In genomic region chr12:52769946-52770345, GRCh38 we compare ENCODE assay signal across 39 cellular contexts. TPM values are rescaled to one million over a fixed set of nuclear protein-coding genes. Genes with fewer than 3 reads are reported as not detected.
"Had no signal": no experiment of that assay in that cellular context is flagged by ENCODE, and none has a peak within 500 bp of the region (broad histone marks: within the 10 kb centered on the region; RNA-seq: fewer than 3 reads in every experiment).

No MANE protein-coding gene starts in this region.

- H3K9me3 ChIP-seq: adrenal gland, ascending aorta, body of pancreas, breast epithelium had no signal

- DNase-seq: activated effector memory CD4-positive, alpha-beta T cell treated with anti-CD3 and anti-CD28 coated beads, Interleukin-2, amount 50 U/mL, for 16 hours; activated effector memory CD4-positive, alpha-beta T cell treated with Interleukin-2 at 50 U/mL for 16 hours; activated gamma-delta T cell; activated gamma-delta T cell treated with Interleukin-2 at 50 U/mL for 16 hours; activated naive CD4-positive, alpha-beta T cell; activated naive CD4-positive, alpha-beta T cell treated with anti-CD3 and anti-CD28 coated beads for 36 hours; activated naive CD4-positive, alpha-beta T cell treated with anti-CD3 and anti-CD28 coated beads, Interleukin-2, amount 10 ng/mL, durations not matched to agents 7 days and 5 days; activated naive CD4-positive, alpha-beta T cell treated with anti-CD3 and anti-CD28 coated beads, Interleukin-2, amount 50 U/mL, for 16 hours; activated naive CD4-positive, alpha-beta T cell treated with Interleukin-2 at 50 U/mL for 16 hours; activated naive CD8-positive, alpha-beta T cell treated with anti-CD3 and anti-CD28 coated beads for 36 hours; activated naive CD8-positive, alpha-beta T cell treated with anti-CD3 and anti-CD28 coated beads, Interleukin-2, amount 10 ng/mL, durations not matched to agents 7 days and 5 days; activated naive CD8-positive, alpha-beta T cell treated with anti-CD3 and anti-CD28 coated beads, Interleukin-2, amount 50 U/mL, for 24 hours; activated T-cell treated with anti-CD3 and anti-CD28 coated beads, Interleukin-2, amount 50 U/mL, for 1 hour; activated T-cell treated with anti-CD3 and anti-CD28 coated beads, Interleukin-2, amount 50 U/mL, for 24 hours; activated T-cell treated with anti-CD3 and anti-CD28 coated beads, Interleukin-2, amount 50 U/mL, for 4 hours; activated T-cell treated with anti-CD3 and anti-CD28 coated beads, Interleukin-2, amount 50 U/mL, for 48 hours; activated T-cell treated with anti-CD3 and anti-CD28 coated beads, Interleukin-2, amount 50 U/mL, for 72 hours; adrenal gland; amniotic stem cell; amygdala; anterior cingulate cortex; aorta; body of pancreas; brain microvascular endothelial cell; caudate nucleus; central memory CD4-positive, alpha-beta T cell; cerebellar nuclear complex had no signal

- H3K27ac ChIP-seq: adrenal gland, ascending aorta, body of pancreas, brain microvascular endothelial cell, breast epithelium, cardiac muscle cell had no signal

- ATAC-seq: activated naive CD4-positive, alpha-beta T cell treated with anti-CD3 and anti-CD28 coated beads, Interleukin-2, amount 50 U/mL, for 72 hours; activated naive CD8-positive, alpha-beta T cell treated with anti-CD3 and anti-CD28 coated beads, Interleukin-2, amount 50 U/mL, for 24 hours; activated T-cell treated with anti-CD3 and anti-CD28 coated beads, Interleukin-2, amount 50 U/mL, for 4 hours; activated T-cell treated with anti-CD3 and anti-CD28 coated beads, Interleukin-2, amount 50 U/mL, for 72 hours; activated T-helper 17 cell treated with anti-CD3 and anti-CD28 coated beads, Interleukin-2, amount 50 U/mL, for 72 hours; body of pancreas had no signal

- H3K27me3 ChIP-seq: ascending aorta, body of pancreas, breast epithelium had no signal

- H3K36me3 ChIP-seq: adrenal gland, ascending aorta, brain microvascular endothelial cell, breast epithelium, cardiac muscle cell had no signal

- H3K4me1 ChIP-seq: adrenal gland, ascending aorta, body of pancreas, breast epithelium had no signal

- H3K4me3 ChIP-seq: adrenal gland, ascending aorta, body of pancreas, breast epithelium, cardiac muscle cell had no signal

RNA-seq across cellular contexts. Expression of gene KRT76, which starts 7.2 kb away (rescaled TPM):
- total RNA-seq: activated naive CD4-positive, alpha-beta T cell treated with anti-CD3 and anti-CD28 coated beads for 36 hours; activated naive CD4-positive, alpha-beta T cell treated with anti-CD3 and anti-CD28 coated beads, Interleukin-2, amount 50 U/mL, for 72 hours; activated naive CD8-positive, alpha-beta T cell treated with anti-CD3 and anti-CD28 coated beads for 36 hours; activated naive CD8-positive, alpha-beta T cell treated with anti-CD3 and anti-CD28 coated beads, Interleukin-2, amount 10 ng/mL, durations not matched to agents 7 days and 5 days; activated T-cell treated with anti-CD3 and anti-CD28 coated beads, Interleukin-2, amount 50 U/mL, for 4 hours; activated T-cell treated with anti-CD3 and anti-CD28 coated beads, Interleukin-2, amount 50 U/mL, for 72 hours; activated T-helper 1 cell treated with anti-CD3 and anti-CD28 coated beads, Interleukin-12 subunit alpha, Interleukin-12 subunit beta, Interleukin-2, Interleukin-4 antibody, amounts not matched to agents 30 ng/mL and 10 ng/mL and 1 ng/mL, durations not matched to agents 14 hours and 24 hours and 36 hours; activated T-helper 17 cell treated with anti-CD3 and anti-CD28 coated beads, Interleukin-2, amount 50 U/mL, for 72 hours; activated T-helper 2 cell treated with anti-CD3 and anti-CD28 coated beads, Interferon-gamma antibody, Interleukin-2, Interleukin-4, amounts not matched to agents 10 μg/mL and 5 μg/mL and 100 μg/mL, durations not matched to agents 14 hours and 24 hours and 36 hours; adrenal gland; aorta; ascending aorta; astrocyte; body of pancreas; breast epithelium; bronchial epithelial cell; cardiac muscle cell; cerebellum; chondrocyte had no signal
- polyA plus RNA-seq: adipose tissue, adrenal gland, aorta, cardiac muscle cell had no signal

RNA-seq across cellular contexts. Expression of gene KRT3, which starts 26.0 kb away (rescaled TPM):
- total RNA-seq: activated naive CD4-positive, alpha-beta T cell treated with anti-CD3 and anti-CD28 coated beads for 36 hours; activated naive CD8-positive, alpha-beta T cell treated with anti-CD3 and anti-CD28 coated beads for 36 hours; activated naive CD8-positive, alpha-beta T cell treated with anti-CD3 and anti-CD28 coated beads, Interleukin-2, amount 10 ng/mL, durations not matched to agents 7 days and 5 days; activated T-cell treated with anti-CD3 and anti-CD28 coated beads, Interleukin-2, amount 50 U/mL, for 4 hours; activated T-cell treated with anti-CD3 and anti-CD28 coated beads, Interleukin-2, amount 50 U/mL, for 72 hours; activated T-helper 17 cell treated with anti-CD3 and anti-CD28 coated beads, Interleukin-2, amount 50 U/mL, for 72 hours; activated T-helper 2 cell treated with anti-CD3 and anti-CD28 coated beads, Interferon-gamma antibody, Interleukin-2, Interleukin-4, amounts not matched to agents 10 μg/mL and 5 μg/mL and 100 μg/mL, durations not matched to agents 14 hours and 24 hours and 36 hours; adrenal gland; aorta; ascending aorta; body of pancreas; breast epithelium; cardiac muscle cell; cerebellum; chondrocyte had no signal
- polyA plus RNA-seq: adipose tissue, adrenal gland, aorta, cardiac muscle cell had no signal

RNA-seq across cellular contexts. Expression of gene KRT4, which starts 44.0 kb away (rescaled TPM):
- total RNA-seq: activated naive CD4-positive, alpha-beta T cell treated with anti-CD3 and anti-CD28 coated beads for 36 hours; activated naive CD4-positive, alpha-beta T cell treated with anti-CD3 and anti-CD28 coated beads, Interleukin-2, amount 50 U/mL, for 72 hours; activated naive CD8-positive, alpha-beta T cell treated with anti-CD3 and anti-CD28 coated beads, Interleukin-2, amount 10 ng/mL, durations not matched to agents 7 days and 5 days; activated T-cell treated with anti-CD3 and anti-CD28 coated beads, Interleukin-2, amount 50 U/mL, for 4 hours; activated T-helper 1 cell treated with anti-CD3 and anti-CD28 coated beads, Interleukin-12 subunit alpha, Interleukin-12 subunit beta, Interleukin-2, Interleukin-4 antibody, amounts not matched to agents 30 ng/mL and 10 ng/mL and 1 ng/mL, durations not matched to agents 14 hours and 24 hours and 36 hours; activated T-helper 17 cell treated with anti-CD3 and anti-CD28 coated beads, Interleukin-2, amount 50 U/mL, for 72 hours; activated T-helper 2 cell treated with anti-CD3 and anti-CD28 coated beads, Interferon-gamma antibody, Interleukin-2, Interleukin-4, amounts not matched to agents 10 μg/mL and 5 μg/mL and 100 μg/mL, durations not matched to agents 14 hours and 24 hours and 36 hours; aorta; ascending aorta; astrocyte; cardiac muscle cell; cerebellum had no signal
- polyA plus RNA-seq: cardiac muscle cell had no signal
